Comparison of ENCODE assay signal across 8 cellular contexts in genomic region chr9:126228779-126229444, GRCh38.
DNase-seq lines count a peak whose midpoint lies in the region; ATAC-seq and TF ChIP-seq lines count a peak whose summit lies in the region.

No MANE protein-coding gene starts in this region.

- no peak for TF ChIP-seq POLR2A in lower leg skin (IDR thresholded peaks at IDR 0.05)

- H3K36me3 Mint-ChIP-seq in activated CD4-positive, alpha-beta T cell treated with anti-CD3 and anti-CD28 coated beads, Interleukin-2, amount 10 ng/mL, durations not matched to agents 24 days and 14 days (ENCODE audit: low read depth): no peaks in the 10 kb centered on the region

- peaks cover 3% of the 10 kb centered on the region for H3K4me1 Mint-ChIP-seq in activated CD4-positive, alpha-beta T cell treated with anti-CD3 and anti-CD28 coated beads, Interleukin-2, amount 10 ng/mL, durations not matched to agents 24 days and 14 days

- no peak overlapping the region for H3K4me3 Mint-ChIP-seq in activated CD4-positive, alpha-beta T cell treated with anti-CD3 and anti-CD28 coated beads, Interleukin-2, amount 10 ng/mL, durations not matched to agents 24 days and 14 days

- ATAC-seq in HG02759 (IDR thresholded peaks at IDR 0.05; ENCODE audit: unreplicated experiment): peak; percentile 77
- ATAC-seq in GM21381 (IDR thresholded peaks at IDR 0.05; ENCODE audit: unreplicated experiment): no peak

- no peak overlapping the region for H3K27ac Mint-ChIP-seq in activated CD4-positive, alpha-beta T cell treated with anti-CD3 and anti-CD28 coated beads, Interleukin-2, amount 10 ng/mL, durations not matched to agents 24 days and 14 days

- peaks cover 24% of the 10 kb centered on the region for H3K27me3 Mint-ChIP-seq in activated CD4-positive, alpha-beta T cell treated with anti-CD3 and anti-CD28 coated beads, Interleukin-2, amount 10 ng/mL, durations not matched to agents 24 days and 14 days

- peak in 1 of 3 donors; percentile 81 for TF ChIP-seq CTCF in lower leg skin (IDR thresholded peaks at IDR 0.05)

- DNase-seq in DMS79 treated with DMSO at 0.1 percent for 48 hours (lab: John Stamatoyannopoulos, UW) (peak; percentile 40), NCI-H2227 treated with DMSO at 0.1 percent for 48 hours (lab: John Stamatoyannopoulos, UW) (peak; percentile 19), dedifferentiated amniotic fluid mesenchymal stem cell (ENCODE audit: extremely low spot score) (peak; percentile 76), lower leg skin (ENCODE audit: low spot score in 2 of 2) (peak; percentile 59 to 92)
- peak; percentile 90 for DNase-seq in activated CD4-positive, alpha-beta T cell treated with anti-CD3 and anti-CD28 coated beads, Interleukin-2, amount 10 ng/mL, durations not matched to agents 24 days and 14 days
- DNase-seq in stimulated activated CD4-positive, alpha-beta T cell treated with anti-CD3 and anti-CD28 coated beads, TNF-alpha, amount 100 ng/mL, for 4 hours (ENCODE audit: low read depth in 3 of 3): peak; percentile 35 to 46 (median 40)

- 24 to 27% methylated on average over 18 to 19 of the region's 19 CpGs for WGBS in lower leg skin, 2 donors

- intact Hi-C loops in activated CD4-positive, alpha-beta T cell treated with anti-CD3 and anti-CD28 coated beads, Interleukin-2, amount 10 ng/mL, durations not matched to agents 24 days and 14 days (cut with micrococcal nuclease): loop anchor here (1.0 to 2.0 kb wide), 3 partner anchors 262 to 821 kb away; no protein-coding TSS in a partner anchor
- intact Hi-C loops in lower leg skin (cut with DNase I; ENCODE audit: low total_unique reads): loop anchor here (5.0 to 10.0 kb wide), 2 partner anchors 674 to 822 kb away; no protein-coding TSS in a partner anchor

- H3K4me3 ChIP-seq in lower leg skin (ENCODE audit: low read depth, poor library complexity, severe bottlenecking): no peak overlapping the region

- H3K9me3 Mint-ChIP-seq in activated CD4-positive, alpha-beta T cell treated with anti-CD3 and anti-CD28 coated beads, Interleukin-2, amount 10 ng/mL, durations not matched to agents 24 days and 14 days: no peaks in the 10 kb centered on the region

Comparison
In these comparisons a context has a peak if more than half of its experiments do, and no peak if none do; other contexts are left out.
1. DNase-seq: peak in every context shown above with its lines; median percentile 90 in activated CD4-positive, alpha-beta T cell treated with anti-CD3 and anti-CD28 coated beads, Interleukin-2, amount 10 ng/mL, durations not matched to agents 24 days and 14 days; 76 in dedifferentiated amniotic fluid mesenchymal stem cell; 76 in lower leg skin; 40 in DMS79 treated with DMSO at 0.1 percent for 48 hours; 40 in stimulated activated CD4-positive, alpha-beta T cell treated with anti-CD3 and anti-CD28 coated beads, TNF-alpha, amount 100 ng/mL, for 4 hours; 19 in NCI-H2227 treated with DMSO at 0.1 percent for 48 hours.